ENCODE assay signal across 17 cellular contexts in the genomic region with DNA sequence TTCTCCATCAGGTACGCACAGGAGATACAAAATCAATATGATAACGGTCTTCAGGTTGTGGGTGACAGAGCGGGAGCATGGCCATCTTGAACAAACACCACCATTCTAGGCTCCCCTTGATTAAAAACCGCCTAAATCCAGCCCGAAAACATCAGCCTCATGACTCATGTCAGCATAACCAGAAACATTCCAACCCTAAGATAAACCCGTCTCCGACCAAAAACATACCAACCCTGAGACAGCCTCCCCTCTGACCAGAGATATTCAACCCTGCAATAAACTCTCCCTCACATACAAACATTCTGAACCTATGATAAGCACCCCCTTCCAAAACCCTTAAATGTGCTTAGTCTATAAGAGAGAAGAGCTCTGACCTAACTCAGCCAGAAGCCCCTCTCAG.
A peak's percentile ranks its signal among the peaks of the same experiment; 100 is the strongest.
DNase-seq lines count a peak whose midpoint lies in the region; ATAC-seq and TF ChIP-seq lines count a peak whose summit lies in the region.
"Had no signal": no experiment of that assay in that cellular context is flagged by ENCODE, and none has a peak within 500 bp of the region (broad histone marks: within the 10 kb centered on the region; RNA-seq: fewer than 3 reads in every experiment).

No MANE protein-coding gene starts in this region.

- TF ChIP-seq CTCF in BJ (IDR thresholded peaks at IDR 0.05; ENCODE audit: insufficient read depth, low read depth, low read length) (no peak), fibroblast of mammary gland (conservative IDR thresholded peaks at IDR 0.05; ENCODE audit: control insufficient read depth, insufficient read depth, low read depth, low read length) (no peak), nephron progenitor cell (IDR thresholded peaks at IDR 0.05) (no peak)

- H3K27ac Mint-ChIP-seq in nephron progenitor cell = peak overlapping the region; percentile 31
- H3K27ac Mint-ChIP-seq: activated CD8-positive, alpha-beta memory T cell treated with anti-CD3 and anti-CD28 coated beads, Interleukin-2, amount 10 ng/mL, durations not matched to agents 7 days and 5 days; activated naive CD4-positive, alpha-beta T cell treated with anti-CD3 and anti-CD28 coated beads, Interleukin-2, amount 10 ng/mL, durations not matched to agents 7 days and 5 days had no signal

- POLR2A ChIA-PET in BJ (lab: Charles Lee) = no interaction called here

- H3K4me1 Mint-ChIP-seq in nephron progenitor cell = peaks cover 5% of the 10 kb centered on the region
- H3K4me1 Mint-ChIP-seq: activated CD8-positive, alpha-beta memory T cell treated with anti-CD3 and anti-CD28 coated beads, Interleukin-2, amount 10 ng/mL, durations not matched to agents 7 days and 5 days; activated naive CD4-positive, alpha-beta T cell treated with anti-CD3 and anti-CD28 coated beads, Interleukin-2, amount 10 ng/mL, durations not matched to agents 7 days and 5 days had no signal

- H3K4me3 Mint-ChIP-seq in nephron progenitor cell = no peak overlapping the region
- H3K4me3 Mint-ChIP-seq: activated CD8-positive, alpha-beta memory T cell treated with anti-CD3 and anti-CD28 coated beads, Interleukin-2, amount 10 ng/mL, durations not matched to agents 7 days and 5 days; activated naive CD4-positive, alpha-beta T cell treated with anti-CD3 and anti-CD28 coated beads, Interleukin-2, amount 10 ng/mL, durations not matched to agents 7 days and 5 days had no signal

- DNase-seq in BJ (ENCODE audit: low read depth) = peak; percentile 47
- peak; percentile 87 for DNase-seq in NCI-H226
- DNase-seq in fibroblast of mammary gland (ENCODE audit: low read depth) = peak; percentile 43
- DNase-seq in nephron progenitor cell = no peak
- no peak for DNase-seq in effector CD8-positive, alpha-beta T cell (lab: John Stamatoyannopoulos, UW)
- DNase-seq: activated CD8-positive, alpha-beta memory T cell treated with anti-CD3 and anti-CD28 coated beads, Interleukin-2, amount 10 ng/mL, durations not matched to agents 7 days and 5 days; activated naive CD4-positive, alpha-beta T cell treated with anti-CD3 and anti-CD28 coated beads, Interleukin-2, amount 10 ng/mL, durations not matched to agents 7 days and 5 days; colonic mucosa; NCI-H1417; NCI-H2227 treated with DMSO at 0.1 percent for 48 hours; posterior cingulate gyrus; stimulated activated CD4-positive, alpha-beta T cell treated with anti-CD3 and anti-CD28 coated beads, Interleukin-15, amount 100 ng/mL, for 24 hours had no signal

- no peak for ATAC-seq in HG03460 (IDR thresholded peaks at IDR 0.05; ENCODE audit: unreplicated experiment)
- no peak for ATAC-seq in GM18868 (IDR thresholded peaks at IDR 0.05; ENCODE audit: unreplicated experiment)
- ATAC-seq in HG03469 (IDR thresholded peaks at IDR 0.05; ENCODE audit: unreplicated experiment) = no peak
- ATAC-seq: activated CD8-positive, alpha-beta memory T cell treated with anti-CD3 and anti-CD28 coated beads, Interleukin-2, amount 10 ng/mL, durations not matched to agents 7 days and 5 days had no signal

- CTCF ChIA-PET in BJ (lab: Yijun Ruan, JAX) = no interaction called here

- H3K27me3 ChIP-seq in BJ (ENCODE audit: control insufficient read depth, insufficient read depth, low read length) = no peaks in the 10 kb centered on the region
- H3K27me3 ChIP-seq: BLaER1 treated with 17β-estradiol and CSF1 and Interleukin-3, amounts not matched to agents 10 nM and 100 nM; colonic mucosa; esophagus muscularis mucosa had no signal

- peaks cover 88% of the 10 kb centered on the region for H3K36me3 Mint-ChIP-seq in nephron progenitor cell (ENCODE audit: low read depth)

- H3K27me3 Mint-ChIP-seq in nephron progenitor cell (ENCODE audit: low read depth, poor library complexity) = no peaks in the 10 kb centered on the region
- H3K27me3 Mint-ChIP-seq: activated CD8-positive, alpha-beta memory T cell treated with anti-CD3 and anti-CD28 coated beads, Interleukin-2, amount 10 ng/mL, durations not matched to agents 7 days and 5 days; activated naive CD4-positive, alpha-beta T cell treated with anti-CD3 and anti-CD28 coated beads, Interleukin-2, amount 10 ng/mL, durations not matched to agents 7 days and 5 days had no signal

- no peaks in the 10 kb centered on the region for H3K36me3 ChIP-seq in BJ (ENCODE audit: control insufficient read depth, insufficient read depth, low read length)
- H3K36me3 ChIP-seq: colonic mucosa had no signal

- no peak overlapping the region for H3K4me3 ChIP-seq in BJ (ENCODE audit: low read depth, low read length)
- no peak overlapping the region for H3K4me3 ChIP-seq in fibroblast of mammary gland (ENCODE audit: control insufficient read depth, low read depth, low read length)
- H3K4me3 ChIP-seq: BLaER1 treated with 17β-estradiol and CSF1 and Interleukin-3, amounts not matched to agents 10 nM and 100 nM; colonic mucosa; esophagus muscularis mucosa had no signal

- H3K9me3 Mint-ChIP-seq in nephron progenitor cell = peaks cover 61% of the 10 kb centered on the region

Comparison
In these comparisons a context has a peak if more than half of its experiments do, and no peak if none do; other contexts are left out.
1. DNase-seq: peak in BJ (single experiment), NCI-H226 (single experiment) and fibroblast of mammary gland (single experiment); none in nephron progenitor cell (single experiment) and effector CD8-positive, alpha-beta T cell (single experiment).